1 cellular context compared by ENCODE assay signal in the genomic region with DNA sequence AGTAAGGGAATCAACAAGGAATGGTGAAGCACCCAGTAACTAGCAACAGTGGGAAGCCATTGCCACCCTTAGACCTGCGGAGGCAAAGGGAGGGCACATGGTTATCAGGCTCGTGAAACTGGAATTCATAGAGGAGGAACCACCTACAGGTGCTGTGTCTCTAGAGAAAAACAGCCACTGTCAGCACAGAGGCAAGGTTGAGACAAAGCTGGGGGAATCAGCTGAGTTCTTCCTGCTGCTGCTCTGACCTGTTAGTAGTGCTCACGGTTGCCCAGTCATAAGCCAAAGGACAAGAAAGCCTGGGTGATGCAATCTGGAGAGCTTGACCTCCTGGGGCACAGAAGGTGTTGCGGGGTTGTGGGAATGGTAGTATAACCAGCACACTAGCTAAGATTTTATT.
TF ChIP-seq lines count a peak whose summit lies in the region.

No MANE protein-coding gene starts in this region.

TF ChIP-seq in WTC11, 78 proteins besides CTCF, POLR2A, EP300 and RAD21 (continued from another document):
- TF ChIP-seq, protein P1, sequence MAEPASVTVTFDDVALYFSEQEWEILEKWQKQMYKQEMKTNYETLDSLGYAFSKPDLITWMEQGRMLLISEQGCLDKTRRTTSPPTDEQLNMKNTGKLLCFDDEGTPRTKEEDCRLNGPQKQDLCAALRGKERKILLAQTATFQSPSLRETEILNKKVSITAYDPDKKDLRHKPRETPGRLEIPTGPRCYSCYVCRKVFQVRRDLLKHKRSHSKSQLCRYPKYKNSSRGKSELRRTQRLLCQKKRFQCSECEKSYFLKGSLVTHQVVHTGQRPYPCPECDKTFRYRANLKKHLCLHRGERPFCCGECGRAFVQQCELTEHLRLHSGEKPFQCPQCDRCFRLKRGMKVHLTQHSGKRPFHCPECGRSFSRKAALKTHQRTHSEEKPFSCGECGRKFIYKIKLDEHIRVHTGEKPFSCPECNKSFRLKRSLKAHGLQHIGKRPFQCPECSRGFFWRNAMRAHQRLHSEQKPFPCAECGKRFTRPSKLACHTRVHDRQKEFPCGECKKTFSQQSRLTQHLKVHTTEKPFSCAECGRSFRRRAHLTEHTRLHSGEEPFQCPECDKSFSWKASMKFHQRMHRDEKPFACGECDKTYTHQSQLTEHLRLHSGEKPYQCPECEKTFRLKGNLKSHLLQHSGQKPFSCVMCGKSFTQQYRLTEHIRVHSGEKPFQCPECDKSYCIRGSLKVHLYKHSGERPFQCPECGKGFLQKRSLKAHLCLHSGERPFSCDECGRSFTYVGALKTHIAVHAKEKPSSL (CRISPR knock-in tag; conservative IDR thresholded peaks at IDR 0.05): no peak
